ENCODE assay signal across 1 cellular context in genomic region chr17:28854457-28855382, GRCh38.
TF ChIP-seq lines count a peak whose summit lies in the region.

Gene ERAL1, plus strand, starts transcription at chr17:28855016. Its CDS starts 19 bp downstream, at chr17:28855035.

TF ChIP-seq in K562, 482 proteins besides CTCF, POLR2A, EP300 and RAD21 (continued from another document and continues in another):
- TF ChIP-seq, protein P1, sequence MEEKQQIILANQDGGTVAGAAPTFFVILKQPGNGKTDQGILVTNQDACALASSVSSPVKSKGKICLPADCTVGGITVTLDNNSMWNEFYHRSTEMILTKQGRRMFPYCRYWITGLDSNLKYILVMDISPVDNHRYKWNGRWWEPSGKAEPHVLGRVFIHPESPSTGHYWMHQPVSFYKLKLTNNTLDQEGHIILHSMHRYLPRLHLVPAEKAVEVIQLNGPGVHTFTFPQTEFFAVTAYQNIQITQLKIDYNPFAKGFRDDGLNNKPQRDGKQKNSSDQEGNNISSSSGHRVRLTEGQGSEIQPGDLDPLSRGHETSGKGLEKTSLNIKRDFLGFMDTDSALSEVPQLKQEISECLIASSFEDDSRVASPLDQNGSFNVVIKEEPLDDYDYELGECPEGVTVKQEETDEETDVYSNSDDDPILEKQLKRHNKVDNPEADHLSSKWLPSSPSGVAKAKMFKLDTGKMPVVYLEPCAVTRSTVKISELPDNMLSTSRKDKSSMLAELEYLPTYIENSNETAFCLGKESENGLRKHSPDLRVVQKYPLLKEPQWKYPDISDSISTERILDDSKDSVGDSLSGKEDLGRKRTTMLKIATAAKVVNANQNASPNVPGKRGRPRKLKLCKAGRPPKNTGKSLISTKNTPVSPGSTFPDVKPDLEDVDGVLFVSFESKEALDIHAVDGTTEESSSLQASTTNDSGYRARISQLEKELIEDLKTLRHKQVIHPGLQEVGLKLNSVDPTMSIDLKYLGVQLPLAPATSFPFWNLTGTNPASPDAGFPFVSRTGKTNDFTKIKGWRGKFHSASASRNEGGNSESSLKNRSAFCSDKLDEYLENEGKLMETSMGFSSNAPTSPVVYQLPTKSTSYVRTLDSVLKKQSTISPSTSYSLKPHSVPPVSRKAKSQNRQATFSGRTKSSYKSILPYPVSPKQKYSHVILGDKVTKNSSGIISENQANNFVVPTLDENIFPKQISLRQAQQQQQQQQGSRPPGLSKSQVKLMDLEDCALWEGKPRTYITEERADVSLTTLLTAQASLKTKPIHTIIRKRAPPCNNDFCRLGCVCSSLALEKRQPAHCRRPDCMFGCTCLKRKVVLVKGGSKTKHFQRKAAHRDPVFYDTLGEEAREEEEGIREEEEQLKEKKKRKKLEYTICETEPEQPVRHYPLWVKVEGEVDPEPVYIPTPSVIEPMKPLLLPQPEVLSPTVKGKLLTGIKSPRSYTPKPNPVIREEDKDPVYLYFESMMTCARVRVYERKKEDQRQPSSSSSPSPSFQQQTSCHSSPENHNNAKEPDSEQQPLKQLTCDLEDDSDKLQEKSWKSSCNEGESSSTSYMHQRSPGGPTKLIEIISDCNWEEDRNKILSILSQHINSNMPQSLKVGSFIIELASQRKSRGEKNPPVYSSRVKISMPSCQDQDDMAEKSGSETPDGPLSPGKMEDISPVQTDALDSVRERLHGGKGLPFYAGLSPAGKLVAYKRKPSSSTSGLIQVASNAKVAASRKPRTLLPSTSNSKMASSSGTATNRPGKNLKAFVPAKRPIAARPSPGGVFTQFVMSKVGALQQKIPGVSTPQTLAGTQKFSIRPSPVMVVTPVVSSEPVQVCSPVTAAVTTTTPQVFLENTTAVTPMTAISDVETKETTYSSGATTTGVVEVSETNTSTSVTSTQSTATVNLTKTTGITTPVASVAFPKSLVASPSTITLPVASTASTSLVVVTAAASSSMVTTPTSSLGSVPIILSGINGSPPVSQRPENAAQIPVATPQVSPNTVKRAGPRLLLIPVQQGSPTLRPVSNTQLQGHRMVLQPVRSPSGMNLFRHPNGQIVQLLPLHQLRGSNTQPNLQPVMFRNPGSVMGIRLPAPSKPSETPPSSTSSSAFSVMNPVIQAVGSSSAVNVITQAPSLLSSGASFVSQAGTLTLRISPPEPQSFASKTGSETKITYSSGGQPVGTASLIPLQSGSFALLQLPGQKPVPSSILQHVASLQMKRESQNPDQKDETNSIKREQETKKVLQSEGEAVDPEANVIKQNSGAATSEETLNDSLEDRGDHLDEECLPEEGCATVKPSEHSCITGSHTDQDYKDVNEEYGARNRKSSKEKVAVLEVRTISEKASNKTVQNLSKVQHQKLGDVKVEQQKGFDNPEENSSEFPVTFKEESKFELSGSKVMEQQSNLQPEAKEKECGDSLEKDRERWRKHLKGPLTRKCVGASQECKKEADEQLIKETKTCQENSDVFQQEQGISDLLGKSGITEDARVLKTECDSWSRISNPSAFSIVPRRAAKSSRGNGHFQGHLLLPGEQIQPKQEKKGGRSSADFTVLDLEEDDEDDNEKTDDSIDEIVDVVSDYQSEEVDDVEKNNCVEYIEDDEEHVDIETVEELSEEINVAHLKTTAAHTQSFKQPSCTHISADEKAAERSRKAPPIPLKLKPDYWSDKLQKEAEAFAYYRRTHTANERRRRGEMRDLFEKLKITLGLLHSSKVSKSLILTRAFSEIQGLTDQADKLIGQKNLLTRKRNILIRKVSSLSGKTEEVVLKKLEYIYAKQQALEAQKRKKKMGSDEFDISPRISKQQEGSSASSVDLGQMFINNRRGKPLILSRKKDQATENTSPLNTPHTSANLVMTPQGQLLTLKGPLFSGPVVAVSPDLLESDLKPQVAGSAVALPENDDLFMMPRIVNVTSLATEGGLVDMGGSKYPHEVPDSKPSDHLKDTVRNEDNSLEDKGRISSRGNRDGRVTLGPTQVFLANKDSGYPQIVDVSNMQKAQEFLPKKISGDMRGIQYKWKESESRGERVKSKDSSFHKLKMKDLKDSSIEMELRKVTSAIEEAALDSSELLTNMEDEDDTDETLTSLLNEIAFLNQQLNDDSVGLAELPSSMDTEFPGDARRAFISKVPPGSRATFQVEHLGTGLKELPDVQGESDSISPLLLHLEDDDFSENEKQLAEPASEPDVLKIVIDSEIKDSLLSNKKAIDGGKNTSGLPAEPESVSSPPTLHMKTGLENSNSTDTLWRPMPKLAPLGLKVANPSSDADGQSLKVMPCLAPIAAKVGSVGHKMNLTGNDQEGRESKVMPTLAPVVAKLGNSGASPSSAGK (IDR thresholded peaks at IDR 0.05), result peak; percentile 68
- TF ChIP-seq POLR2AphosphoS5 (IDR thresholded peaks at IDR 0.05; ENCODE audit: control insufficient read depth, insufficient read depth, low read depth, low read length) (peak; percentile 93), PPARD (CRISPR knock-in tag; IDR thresholded peaks at IDR 0.05) (no peak), L3MBTL2 (IDR thresholded peaks at IDR 0.05) (peak; percentile 81), SUPT5H (IDR thresholded peaks at IDR 0.05) (peak; percentile 94), SIN3A (IDR thresholded peaks at IDR 0.05; ENCODE audit: borderline replicate concordance in 2 of 2, control insufficient read depth in 1 of 2, low read depth in 2 of 2, low read length in 2 of 2) (peak; percentile 97), ZFX (CRISPR knock-in tag; IDR thresholded peaks at IDR 0.05) (peak; percentile 83), SMC3 (conservative IDR thresholded peaks at IDR 0.05; ENCODE audit: insufficient read depth, low read depth, low read length) (peak; percentile 21; the same call in 1 of the 2 replicates), NFRKB (IDR thresholded peaks at IDR 0.05; ENCODE audit: low read depth) (peak; percentile 82), DPF2 (IDR thresholded peaks at IDR 0.05) (peak; percentile 67), ZNF143 (CRISPR knock-in tag; IDR thresholded peaks at IDR 0.05) (peak; percentile 86), HDAC6 (IDR thresholded peaks at IDR 0.05; ENCODE audit: low read depth, low read length) (no peak), GTF2E2 (tag; IDR thresholded peaks at IDR 0.05) (0 out of 2 replicates have a peak, but pooled peaks have one; percentile 59), PHTF2 (CRISPR knock-in tag; IDR thresholded peaks at IDR 0.05) (no peak), TOE1 (IDR thresholded peaks at IDR 0.05; ENCODE audit: borderline replicate concordance) (peak; percentile 67; the same call in 1 of the 2 replicates), TOE1 (CRISPR knock-in tag; IDR thresholded peaks at IDR 0.05; ENCODE audit: borderline replicate concordance, low read depth) (0 out of 2 replicates have a peak, but pooled peaks have one; percentile 62), RB1 (IDR thresholded peaks at IDR 0.05; ENCODE audit: low read depth) (peak; percentile 76), JUN (IDR thresholded peaks at IDR 0.05; ENCODE audit: borderline replicate concordance, low read depth, low read length) (peak; percentile 49; the same call in 1 of the 2 replicates), JUN (CRISPR knock-in tag; IDR thresholded peaks at IDR 0.05; ENCODE audit: borderline replicate concordance) (no peak), POLR2AphosphoS2 (IDR thresholded peaks at IDR 0.05; ENCODE audit: low read length) (peak; percentile 83; the same call in 1 of the 2 replicates), ZNF696 (CRISPR knock-in tag; conservative IDR thresholded peaks at IDR 0.05) (no peak), ARID4B (CRISPR knock-in tag; IDR thresholded peaks at IDR 0.05) (peak; percentile 91), ZFP30 (CRISPR knock-in tag; IDR thresholded peaks at IDR 0.05; ENCODE audit: borderline replicate concordance) (no peak), MXI1 (IDR thresholded peaks at IDR 0.05; ENCODE audit: low read depth, low read length) (peak; percentile 62; the same call in 1 of the 2 replicates), RHOXF2B (CRISPR knock-in tag; conservative IDR thresholded peaks at IDR 0.05) (0 out of 2 replicates have a peak, but pooled peaks have one; percentile 83), SMARCC2 (IDR thresholded peaks at IDR 0.05; ENCODE audit: low read depth) (no peak), ELK1 (CRISPR knock-in tag; IDR thresholded peaks at IDR 0.05) (no peak), ZNF561 (CRISPR knock-in tag; conservative IDR thresholded peaks at IDR 0.05) (no peak)
- TF ChIP-seq, protein P2, sequence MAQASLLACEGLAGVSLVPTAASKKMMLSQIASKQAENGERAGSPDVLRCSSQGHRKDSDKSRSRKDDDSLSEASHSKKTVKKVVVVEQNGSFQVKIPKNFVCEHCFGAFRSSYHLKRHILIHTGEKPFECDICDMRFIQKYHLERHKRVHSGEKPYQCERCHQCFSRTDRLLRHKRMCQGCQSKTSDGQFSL (CRISPR knock-in tag; IDR thresholded peaks at IDR 0.05), result no peak
- TF ChIP-seq, protein P2 (tag; IDR thresholded peaks at IDR 0.05), result no peak
- TF ChIP-seq, protein P3, sequence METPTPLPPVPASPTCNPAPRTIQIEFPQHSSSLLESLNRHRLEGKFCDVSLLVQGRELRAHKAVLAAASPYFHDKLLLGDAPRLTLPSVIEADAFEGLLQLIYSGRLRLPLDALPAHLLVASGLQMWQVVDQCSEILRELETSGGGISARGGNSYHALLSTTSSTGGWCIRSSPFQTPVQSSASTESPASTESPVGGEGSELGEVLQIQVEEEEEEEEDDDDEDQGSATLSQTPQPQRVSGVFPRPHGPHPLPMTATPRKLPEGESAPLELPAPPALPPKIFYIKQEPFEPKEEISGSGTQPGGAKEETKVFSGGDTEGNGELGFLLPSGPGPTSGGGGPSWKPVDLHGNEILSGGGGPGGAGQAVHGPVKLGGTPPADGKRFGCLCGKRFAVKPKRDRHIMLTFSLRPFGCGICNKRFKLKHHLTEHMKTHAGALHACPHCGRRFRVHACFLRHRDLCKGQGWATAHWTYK (CRISPR knock-in tag; IDR thresholded peaks at IDR 0.05), result no peak
- TF ChIP-seq, protein P4, sequence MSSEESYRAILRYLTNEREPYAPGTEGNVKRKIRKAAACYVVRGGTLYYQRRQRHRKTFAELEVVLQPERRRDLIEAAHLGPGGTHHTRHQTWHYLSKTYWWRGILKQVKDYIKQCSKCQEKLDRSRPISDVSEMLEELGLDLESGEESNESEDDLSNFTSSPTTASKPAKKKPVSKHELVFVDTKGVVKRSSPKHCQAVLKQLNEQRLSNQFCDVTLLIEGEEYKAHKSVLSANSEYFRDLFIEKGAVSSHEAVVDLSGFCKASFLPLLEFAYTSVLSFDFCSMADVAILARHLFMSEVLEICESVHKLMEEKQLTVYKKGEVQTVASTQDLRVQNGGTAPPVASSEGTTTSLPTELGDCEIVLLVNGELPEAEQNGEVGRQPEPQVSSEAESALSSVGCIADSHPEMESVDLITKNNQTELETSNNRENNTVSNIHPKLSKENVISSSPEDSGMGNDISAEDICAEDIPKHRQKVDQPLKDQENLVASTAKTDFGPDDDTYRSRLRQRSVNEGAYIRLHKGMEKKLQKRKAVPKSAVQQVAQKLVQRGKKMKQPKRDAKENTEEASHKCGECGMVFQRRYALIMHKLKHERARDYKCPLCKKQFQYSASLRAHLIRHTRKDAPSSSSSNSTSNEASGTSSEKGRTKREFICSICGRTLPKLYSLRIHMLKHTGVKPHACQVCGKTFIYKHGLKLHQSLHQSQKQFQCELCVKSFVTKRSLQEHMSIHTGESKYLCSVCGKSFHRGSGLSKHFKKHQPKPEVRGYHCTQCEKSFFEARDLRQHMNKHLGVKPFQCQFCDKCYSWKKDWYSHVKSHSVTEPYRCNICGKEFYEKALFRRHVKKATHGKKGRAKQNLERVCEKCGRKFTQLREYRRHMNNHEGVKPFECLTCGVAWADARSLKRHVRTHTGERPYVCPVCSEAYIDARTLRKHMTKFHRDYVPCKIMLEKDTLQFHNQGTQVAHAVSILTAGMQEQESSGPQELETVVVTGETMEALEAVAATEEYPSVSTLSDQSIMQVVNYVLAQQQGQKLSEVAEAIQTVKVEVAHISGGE (CRISPR knock-in tag; IDR thresholded peaks at IDR 0.05), result peak in 1 of 3 experiments; percentile 71; a peak in 3 of 6 replicates
- TF ChIP-seq, protein P5, sequence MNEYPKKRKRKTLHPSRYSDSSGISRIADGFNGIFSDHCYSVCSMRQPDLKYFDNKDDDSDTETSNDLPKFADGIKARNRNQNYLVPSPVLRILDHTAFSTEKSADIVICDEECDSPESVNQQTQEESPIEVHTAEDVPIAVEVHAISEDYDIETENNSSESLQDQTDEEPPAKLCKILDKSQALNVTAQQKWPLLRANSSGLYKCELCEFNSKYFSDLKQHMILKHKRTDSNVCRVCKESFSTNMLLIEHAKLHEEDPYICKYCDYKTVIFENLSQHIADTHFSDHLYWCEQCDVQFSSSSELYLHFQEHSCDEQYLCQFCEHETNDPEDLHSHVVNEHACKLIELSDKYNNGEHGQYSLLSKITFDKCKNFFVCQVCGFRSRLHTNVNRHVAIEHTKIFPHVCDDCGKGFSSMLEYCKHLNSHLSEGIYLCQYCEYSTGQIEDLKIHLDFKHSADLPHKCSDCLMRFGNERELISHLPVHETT (CRISPR knock-in tag; conservative IDR thresholded peaks at IDR 0.05 in 1 of 2, IDR thresholded peaks at IDR 0.05 in 1 of 2), result peak in 1 of 2 experiments; percentile 83; a peak in 2 of 4 replicates
